ENCODE assay signal across 9 cellular contexts in genomic region chr1:180631197-180631765, GRCh38. TPM values are rescaled to one million over a fixed set of nuclear protein-coding genes. Genes with fewer than 3 reads are reported as not detected.
DNase-seq lines count a peak whose midpoint lies in the region; ATAC-seq, FAIRE-seq and TF ChIP-seq lines count a peak whose summit lies in the region.
"Had no signal": no experiment of that assay in that cellular context is flagged by ENCODE, and none has a peak within 500 bp of the region (broad histone marks: within the 10 kb centered on the region; RNA-seq: fewer than 3 reads in every experiment).

No MANE protein-coding gene starts in this region.

- H3K4me1 Mint-ChIP-seq in progenitor cell of endocrine pancreas (ENCODE audit: low read depth): peaks cover 12% of the 10 kb centered on the region

- TF ChIP-seq POLR2A in GM18505 (IDR thresholded peaks at IDR 0.05; ENCODE audit: borderline replicate concordance, extremely low read depth, insufficient read depth, insufficient read length): no peak

- H3K36me3 Mint-ChIP-seq in progenitor cell of endocrine pancreas (ENCODE audit: insufficient read depth): peaks cover 1% of the 10 kb centered on the region
- H3K36me3 Mint-ChIP-seq: IgD-negative memory B cell had no signal

- TF ChIP-seq CTCF in GM10266 (IDR thresholded peaks at IDR 0.05; ENCODE audit: control insufficient read depth, insufficient read depth, low read depth, missing control alignments) (no peak), progenitor cell of endocrine pancreas (IDR thresholded peaks at IDR 0.05; ENCODE audit: unreplicated experiment) (no peak)

- H3K27me3 Mint-ChIP-seq in progenitor cell of endocrine pancreas: peaks cover 3% of the 10 kb centered on the region
- H3K27me3 Mint-ChIP-seq: IgD-negative memory B cell had no signal

- H3K9me3 Mint-ChIP-seq in progenitor cell of endocrine pancreas (ENCODE audit: low read depth): no peaks in the 10 kb centered on the region
- H3K9me3 Mint-ChIP-seq: IgD-negative memory B cell had no signal

- peak; percentile 21 for ATAC-seq in HG03432 (IDR thresholded peaks at IDR 0.05; ENCODE audit: unreplicated experiment)
- no peak for ATAC-seq in GM18505 (IDR thresholded peaks at IDR 0.05; ENCODE audit: unreplicated experiment)
- no peak for ATAC-seq in GM21447 (IDR thresholded peaks at IDR 0.05; ENCODE audit: unreplicated experiment)

- DNase-seq in GM10266 (ENCODE audit: extremely low spot score) (peak; percentile 13), progenitor cell of endocrine pancreas (ENCODE audit: low spot score, unreplicated experiment) (no peak), NCI-H2171 treated with DMSO at 0.1 percent for 48 hours (lab: John Stamatoyannopoulos, UW) (no peak), RKO (ENCODE audit: low spot score) (no peak)

- FAIRE-seq in colon (lab: Jason Lieb, UNC): peak; percentile 45

- H3K27ac Mint-ChIP-seq in progenitor cell of endocrine pancreas: peak overlapping the region; percentile 92

- peak overlapping the region; percentile 30 for H3K4me3 Mint-ChIP-seq in progenitor cell of endocrine pancreas (ENCODE audit: low read depth)

RNA-seq across cellular contexts. Expression of gene XPR1, which starts 0.5 kb away (rescaled TPM):
- 62.6 and 68.7 TPM in 2 replicates for total RNA-seq in progenitor cell of endocrine pancreas
